ENCODE assay signal across 8 cellular contexts in genomic region chr1:110439873-110440272, GRCh38. TPM values are rescaled to one million over a fixed set of nuclear protein-coding genes. Genes with fewer than 3 reads are reported as not detected.
"Had no signal": no experiment of that assay in that cellular context is flagged by ENCODE, and none has a peak within 500 bp of the region (broad histone marks: within the 10 kb centered on the region; RNA-seq: fewer than 3 reads in every experiment).

No MANE protein-coding gene starts in this region.

RNA-seq across cellular contexts. Expression of gene PROK1, which starts 11.1 kb away (rescaled TPM):
- total RNA-seq: LHCN-M2, MCF 10A, NCI-H460, OCI-LY7, PC-9, Right ventricle myocardium inferior, SJCRH30, SK-MEL-5 had no signal
